Comparison of ENCODE assay signal across 23 cellular contexts in the genomic region with DNA sequence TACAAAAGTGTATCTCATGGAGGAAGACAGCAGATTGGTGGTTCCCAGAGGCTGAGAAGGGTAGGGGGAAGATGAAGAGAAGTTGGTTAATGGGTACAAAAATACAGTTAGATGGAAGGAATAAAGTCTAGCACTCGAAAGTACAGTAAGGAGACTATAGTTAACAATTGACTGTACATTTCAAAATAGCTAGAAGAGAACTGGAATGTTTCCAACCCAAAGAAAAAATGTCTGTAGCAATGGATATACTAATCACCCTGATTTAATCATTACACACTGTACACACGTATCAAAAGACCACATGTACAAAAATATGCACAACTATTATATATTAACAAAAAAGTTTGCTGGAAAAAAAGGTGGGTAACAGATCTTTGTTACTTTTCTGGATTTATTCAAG. TPM values are rescaled to one million over a fixed set of nuclear protein-coding genes. Genes with fewer than 3 reads are reported as not detected.
"Had no signal": no experiment of that assay in that cellular context is flagged by ENCODE, and none has a peak within 500 bp of the region (broad histone marks: within the 10 kb centered on the region; RNA-seq: fewer than 3 reads in every experiment).

No MANE protein-coding gene starts in this region.

- H3K4me2 ChIP-seq: smooth muscle cell had no signal

- H3K27me3 ChIP-seq: colonic mucosa, esophagus muscularis mucosa, neutrophil, pancreas, suprapubic skin, transverse colon had no signal

- H3K4me3 ChIP-seq: colonic mucosa, esophagus muscularis mucosa, lower lobe of right lung, pancreas, smooth muscle cell, suprapubic skin, transverse colon had no signal

- H3K4me1 ChIP-seq: lower lobe of right lung, suprapubic skin had no signal

- FAIRE-seq: endothelial cell of umbilical vein had no signal

- H3K9me3 ChIP-seq: colonic mucosa, esophagus muscularis mucosa, lower lobe of right lung, neutrophil, pancreas, suprapubic skin, transverse colon had no signal

- ATAC-seq: left ventricle myocardium superior; lower lobe of right lung; natural killer cell; pancreas; sciatic nerve; stimulated activated naive CD8-positive, alpha-beta T cell treated with anti-CD3 and anti-CD28 coated beads, Interleukin-15, amount 100 ng/mL, for 72 hours had no signal

- H3K27ac ChIP-seq: colonic mucosa, esophagus muscularis mucosa, lower lobe of right lung, neutrophil, pancreas, suprapubic skin, transverse colon had no signal

- DNase-seq: caudate nucleus; cerebellar nuclear complex; colonic mucosa; effector memory CD4-positive, alpha-beta T cell; foreskin melanocyte; head of caudate nucleus; left ventricle myocardium superior; lower lobe of right lung; natural killer cell; pancreas; stimulated activated CD4-positive, alpha-beta T cell treated with anti-CD3 and anti-CD28 coated beads, Interleukin-12 subunit alpha, Interleukin-12 subunit beta, amount 100 ng/mL, for 4 hours; stimulated activated CD4-positive, alpha-beta T cell treated with anti-CD3 and anti-CD28 coated beads, Interleukin-1b, Interleukin-23, amount 100 ng/mL, for 48 hours; stimulated activated CD4-positive, alpha-beta T cell treated with anti-CD3 and anti-CD28 coated beads, Interleukin-4, amount 100 ng/mL, for 1 hour; stimulated activated CD8-positive, alpha-beta memory T cell treated with anti-CD3 and anti-CD28 coated beads, Interleukin-4, amount 100 ng/mL, for 48 hours; stimulated activated naive CD4-positive, alpha-beta T cell; stimulated activated naive CD8-positive, alpha-beta T cell treated with anti-CD3 and anti-CD28 coated beads, Interleukin-15, amount 100 ng/mL, for 72 hours; transverse colon had no signal

- H3K36me3 ChIP-seq: colonic mucosa, esophagus muscularis mucosa, lower lobe of right lung, neutrophil, pancreas, suprapubic skin, transverse colon had no signal

RNA-seq across cellular contexts. Expression of a gene that starts 57.3 kb away (rescaled TPM):
- total RNA-seq: endothelial cell of umbilical vein had no signal
